ENCODE assay signal across 8 cellular contexts in genomic region chr3:195897081-195897852, GRCh38. TPM values are rescaled to one million over a fixed set of nuclear protein-coding genes. Genes with fewer than 3 reads are reported as not detected.
DNase-seq lines count a peak whose midpoint lies in the region; TF ChIP-seq lines count a peak whose summit lies in the region.

No MANE protein-coding gene starts in this region.

- no peaks in the 10 kb centered on the region for H3K9me2 ChIP-seq in SU-DHL-6 (replicated peaks; ENCODE audit: insufficient read depth, low read length)

- H3K4me3 ChIP-seq in SU-DHL-6 (ENCODE audit: insufficient read depth, low read length, poor library complexity, severe bottlenecking), result no peak overlapping the region
- H3K4me3 ChIP-seq in esophagus squamous epithelium, result peak overlapping the region in 1 of 4 donors; percentile 66

- no peak overlapping the region for H3K27ac Mint-ChIP-seq in progenitor cell of endocrine pancreas

- peak overlapping the region; percentile 71 for H3K4me3 Mint-ChIP-seq in progenitor cell of endocrine pancreas (ENCODE audit: low read depth)

- DNase-seq in GOT3 (lab: John Stamatoyannopoulos, UW) (peak; percentile 57), esophagus squamous epithelium (lab: John Stamatoyannopoulos, UW) (no peak), progenitor cell of endocrine pancreas (ENCODE audit: low spot score, unreplicated experiment) (no peak), activated gamma-delta T cell (lab: John Stamatoyannopoulos, UW) (no peak), NCI-H2081 treated with DMSO at 0.1 percent for 48 hours (lab: John Stamatoyannopoulos, UW) (no peak), NCI-H1105 treated with DMSO at 0.1 percent for 48 hours (lab: John Stamatoyannopoulos, UW) (no peak), COR-L47 (lab: John Stamatoyannopoulos, UW) (no peak)

- no peaks in the 10 kb centered on the region for H3K27me3 Mint-ChIP-seq in progenitor cell of endocrine pancreas

- 47 to 53% methylated on average over 6 to 7 of the region's 10 CpGs for WGBS in esophagus squamous epithelium, 2 donors

- TF ChIP-seq CTCF in SU-DHL-6 (IDR thresholded peaks at IDR 0.05; ENCODE audit: insufficient read depth, low read length, poor library complexity, severe bottlenecking), result no peak
- TF ChIP-seq CTCF in esophagus squamous epithelium (IDR thresholded peaks at IDR 0.05), result no peak
- TF ChIP-seq CTCF in progenitor cell of endocrine pancreas (IDR thresholded peaks at IDR 0.05; ENCODE audit: unreplicated experiment), result no peak

- no peak overlapping the region for H2AFZ ChIP-seq in SU-DHL-6 (ENCODE audit: low read depth, low read length, severe bottlenecking)

- peaks cover 40 to 98% (median 46%) of the 10 kb centered on the region in 3 donors for H3K4me1 ChIP-seq in esophagus squamous epithelium

- TF ChIP-seq POLR2A in esophagus squamous epithelium (IDR thresholded peaks at IDR 0.05), result no peak

- peaks cover 19% of the 10 kb centered on the region for H3K4me1 Mint-ChIP-seq in progenitor cell of endocrine pancreas (ENCODE audit: low read depth)

- peaks cover 8% of the 10 kb centered on the region for H3F3A ChIP-seq in SU-DHL-6 (ENCODE audit: insufficient read depth)

- H3K9me3 Mint-ChIP-seq in progenitor cell of endocrine pancreas (ENCODE audit: low read depth), result no peaks in the 10 kb centered on the region

- H3K9me3 ChIP-seq in SU-DHL-6 (ENCODE audit: insufficient read depth, low read length) (no peaks in the 10 kb centered on the region), esophagus squamous epithelium (no peaks in the 10 kb centered on the region)

- intact Hi-C loops in esophagus squamous epithelium (cut with DNase I), result loop anchor here (5.0 kb wide), 1 partner anchor 35 kb away; no protein-coding TSS in a partner anchor

- no peaks in the 10 kb centered on the region for H3K36me3 Mint-ChIP-seq in progenitor cell of endocrine pancreas (ENCODE audit: insufficient read depth)

- peak overlapping the region; percentile 77 for H3K4me2 ChIP-seq in SU-DHL-6 (ENCODE audit: low read depth, low read length, poor library complexity, severe bottlenecking)

- no peaks in the 10 kb centered on the region for H3K27me3 ChIP-seq in SU-DHL-6 (ENCODE audit: low read length)
- no peaks in the 10 kb centered on the region for H3K27me3 ChIP-seq in esophagus squamous epithelium

- H3K27ac ChIP-seq in SU-DHL-6 (ENCODE audit: low read depth, low read length) (peak overlapping the region; percentile 82), esophagus squamous epithelium (peak overlapping the region; percentile 85 to 94 (median 91))

- H4K20me1 ChIP-seq in SU-DHL-6 (ENCODE audit: low read depth, low read length), result no peaks in the 10 kb centered on the region; the same call in 1 of the 2 replicates

- peak overlapping the region; percentile 83 for H3K9ac ChIP-seq in SU-DHL-6 (ENCODE audit: low read length)

- H3K36me3 ChIP-seq in SU-DHL-6 (ENCODE audit: low read length) (no peaks in the 10 kb centered on the region), esophagus squamous epithelium (peaks cover 0 to 9% (median 0%) of the 10 kb centered on the region in 3 donors)

- peaks cover 59% of the 10 kb centered on the region for H3K79me2 ChIP-seq in SU-DHL-6 (ENCODE audit: insufficient read depth, low read length)

RNA-seq across cellular contexts. Expression of gene TNK2, which starts 11.1 kb away (rescaled TPM):
- total RNA-seq in esophagus squamous epithelium (10 to 100 TPM; 18.4 to 45.7 (median 42.8) TPM), progenitor cell of endocrine pancreas (57.3 and 73.6 TPM in 2 replicates)
